In the genomic region with DNA sequence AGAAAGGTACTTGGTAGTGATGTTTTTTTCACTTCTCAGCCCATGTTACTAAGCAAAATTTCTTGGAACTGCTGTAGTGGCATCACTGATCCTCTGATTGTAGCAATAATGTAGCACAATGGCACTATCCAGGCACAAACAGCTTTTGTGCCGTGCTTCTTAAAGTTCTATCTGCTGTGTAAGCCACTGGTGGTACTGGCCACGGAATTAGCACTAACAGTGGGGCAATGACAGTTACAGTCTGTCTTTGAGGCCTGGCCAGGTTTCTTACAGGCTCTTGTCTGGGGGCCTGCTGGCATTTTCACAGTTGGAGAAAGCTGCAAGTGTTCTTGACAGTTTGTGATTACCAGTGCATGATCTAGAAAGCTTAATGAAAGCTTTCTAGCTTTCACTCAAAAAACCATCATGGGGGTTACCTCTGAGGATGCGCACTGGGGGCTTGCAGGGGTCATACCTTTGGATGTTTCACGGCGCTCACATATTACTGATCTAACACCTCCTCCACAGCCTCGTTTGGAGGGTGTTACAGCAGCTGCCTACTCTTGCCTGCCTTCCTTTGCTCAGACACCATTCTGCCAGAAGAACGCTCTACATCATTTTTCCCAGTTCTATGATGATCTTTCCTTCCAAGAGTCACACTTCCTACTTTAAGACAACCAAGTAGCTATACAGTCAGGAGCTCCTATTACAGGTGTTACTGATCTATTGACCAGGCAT, we compare ENCODE assay signal across 14 cellular contexts. TPM values are rescaled to one million over a fixed set of nuclear protein-coding genes. Genes with fewer than 3 reads are reported as not detected.
DNase-seq lines count a peak whose midpoint lies in the region; ATAC-seq and TF ChIP-seq lines count a peak whose summit lies in the region.
"Had no signal": no experiment of that assay in that cellular context is flagged by ENCODE, and none has a peak within 500 bp of the region (broad histone marks: within the 10 kb centered on the region; RNA-seq: fewer than 3 reads in every experiment).

No MANE protein-coding gene starts in this region.

- peaks cover 53% of the 10 kb centered on the region for H3K36me3 Mint-ChIP-seq in activated CD4-positive, alpha-beta T cell treated with anti-CD3 and anti-CD28 coated beads for 36 hours (ENCODE audit: low read depth)
- peaks cover 14% of the 10 kb centered on the region for H3K36me3 Mint-ChIP-seq in WTC11
- H3K36me3 Mint-ChIP-seq in type B pancreatic cell: no peaks in the 10 kb centered on the region

- peaks cover 0 to 12% (median 0%) of the 10 kb centered on the region in 45 donors for H3K27me3 ChIP-seq in dorsolateral prefrontal cortex

- no peak overlapping the region for H3K4me3 ChIP-seq in dorsolateral prefrontal cortex
- H3K4me3 ChIP-seq: thoracic aorta had no signal

- peak overlapping the region; percentile 91 for H3K27ac Mint-ChIP-seq in activated CD4-positive, alpha-beta T cell treated with anti-CD3 and anti-CD28 coated beads for 36 hours
- H3K27ac Mint-ChIP-seq in WTC11 (peak overlapping the region; percentile 19; the same call in 1 of the 2 replicates), type B pancreatic cell (no peak overlapping the region)
- H3K27ac Mint-ChIP-seq in stimulated activated naive CD8-positive, alpha-beta T cell treated with anti-CD3 and anti-CD28 coated beads, Interleukin-15, amount 100 ng/mL, for 72 hours: peak overlapping the region; percentile 67 to 96

- peak; percentile 45 for ATAC-seq in activated CD4-positive, alpha-beta T cell treated with anti-CD3 and anti-CD28 coated beads for 36 hours
- ATAC-seq in WTC11: no peak
- ATAC-seq in stimulated activated naive CD8-positive, alpha-beta T cell treated with anti-CD3 and anti-CD28 coated beads, Interleukin-15, amount 100 ng/mL, for 72 hours: peak; percentile 45
- no peak for ATAC-seq in GM18861 (IDR thresholded peaks at IDR 0.05; ENCODE audit: unreplicated experiment)
- no peak for ATAC-seq in HG02884 (IDR thresholded peaks at IDR 0.05; ENCODE audit: unreplicated experiment)

- no peaks in the 10 kb centered on the region for H3K27me3 Mint-ChIP-seq in activated CD4-positive, alpha-beta T cell treated with anti-CD3 and anti-CD28 coated beads for 36 hours
- H3K27me3 Mint-ChIP-seq in WTC11 (ENCODE audit: low read depth) (no peaks in the 10 kb centered on the region), type B pancreatic cell (no peaks in the 10 kb centered on the region)
- no peaks in the 10 kb centered on the region for H3K27me3 Mint-ChIP-seq in stimulated activated naive CD8-positive, alpha-beta T cell treated with anti-CD3 and anti-CD28 coated beads, Interleukin-15, amount 100 ng/mL, for 72 hours

- H3K9me3 Mint-ChIP-seq in activated CD4-positive, alpha-beta T cell treated with anti-CD3 and anti-CD28 coated beads for 36 hours (ENCODE audit: low read depth): no peaks in the 10 kb centered on the region
- H3K9me3 Mint-ChIP-seq in WTC11 (no peaks in the 10 kb centered on the region), type B pancreatic cell (no peaks in the 10 kb centered on the region)
- no peaks in the 10 kb centered on the region for H3K9me3 Mint-ChIP-seq in stimulated activated naive CD8-positive, alpha-beta T cell treated with anti-CD3 and anti-CD28 coated beads, Interleukin-15, amount 100 ng/mL, for 72 hours

- intact Hi-C loops in activated CD4-positive, alpha-beta T cell treated with anti-CD3 and anti-CD28 coated beads for 36 hours (cut with DNase I, micrococcal nuclease): loop anchor here (1.0 to 2.0 kb wide), 6 partner anchors 68 to 213 kb away; no protein-coding TSS in a partner anchor
- intact Hi-C loops in dorsolateral prefrontal cortex (cut with DNase I): loop anchor here (2.0 to 10.0 kb wide), 4 partner anchors 138 to 215 kb away; no protein-coding TSS in a partner anchor

- DNase-seq in activated CD4-positive, alpha-beta T cell treated with anti-CD3 and anti-CD28 coated beads for 36 hours: peak; percentile 41
- DNase-seq in activated CD4-positive, alpha-beta T cell treated with anti-CD3 and anti-CD28 coated beads, Interleukin-2, amount 50 U/mL, for 4 hours: no peak
- DNase-seq in WTC11 (ENCODE audit: low spot score): no peak
- peak in 4 of 10 donors; percentile 13 to 62 (median 46) for DNase-seq in dorsolateral prefrontal cortex
- peak; percentile 23 to 40 for DNase-seq in stimulated activated naive CD8-positive, alpha-beta T cell treated with anti-CD3 and anti-CD28 coated beads, Interleukin-15, amount 100 ng/mL, for 72 hours
- no peak for DNase-seq in type B pancreatic cell (ENCODE audit: extremely low spot score, unreplicated experiment)
- DNase-seq: activated effector memory CD4-positive, alpha-beta T cell treated with anti-CD3 and anti-CD28 coated beads, Interleukin-2, amount 50 U/mL, for 16 hours; cortex of kidney; NCI-H345; right cardiac atrium had no signal

- TF ChIP-seq CTCF in WTC11 (IDR thresholded peaks at IDR 0.05) (no peak), dorsolateral prefrontal cortex (IDR thresholded peaks at IDR 0.05 in 54 of 56, conservative IDR thresholded peaks at IDR 0.05 in 2 of 56; ENCODE audit: low read depth in 1 of 56, partially characterized antibody in 56 of 56) (no peak), type B pancreatic cell (conservative IDR thresholded peaks at IDR 0.05) (no peak)

- H3K27ac ChIP-seq in dorsolateral prefrontal cortex: peak overlapping the region in 43 of 59 donors; percentile 1 to 77 (median 38)
- H3K27ac ChIP-seq: thoracic aorta had no signal

- no peak overlapping the region for H3K4me3 Mint-ChIP-seq in activated CD4-positive, alpha-beta T cell treated with anti-CD3 and anti-CD28 coated beads for 36 hours
- H3K4me3 Mint-ChIP-seq in WTC11: no peak overlapping the region
- H3K4me3 Mint-ChIP-seq in stimulated activated naive CD8-positive, alpha-beta T cell treated with anti-CD3 and anti-CD28 coated beads, Interleukin-15, amount 100 ng/mL, for 72 hours: peak overlapping the region; percentile 49 to 62
- no peak overlapping the region for H3K4me3 Mint-ChIP-seq in type B pancreatic cell

- H3K4me1 Mint-ChIP-seq in activated CD4-positive, alpha-beta T cell treated with anti-CD3 and anti-CD28 coated beads for 36 hours: peaks cover 67% of the 10 kb centered on the region
- H3K4me1 Mint-ChIP-seq in WTC11: peaks cover 35% of the 10 kb centered on the region
- peaks cover 74% of the 10 kb centered on the region for H3K4me1 Mint-ChIP-seq in stimulated activated naive CD8-positive, alpha-beta T cell treated with anti-CD3 and anti-CD28 coated beads, Interleukin-15, amount 100 ng/mL, for 72 hours
- H3K4me1 Mint-ChIP-seq in type B pancreatic cell (ENCODE audit: unreplicated experiment): peaks cover 23% of the 10 kb centered on the region

- CTCF ChIA-PET in activated CD4-positive, alpha-beta T cell treated with anti-CD3 and anti-CD28 coated beads for 36 hours (lab: Charles Lee): interaction anchor here (0.6 to 9.2 kb wide), 28 partner anchors 10 to 271 kb away, joined by 3 to 140 read pairs (median 5); partner anchors contain the start of gene RIPOR2
- CTCF ChIA-PET in WTC11 (lab: Charles Lee): interaction anchor here (0.6 to 4.4 kb wide), 15 partner anchors 9 to 305 kb away, joined by 3 to 156 read pairs (median 12); partner anchors contain the start of gene RIPOR2

- POLR2A ChIA-PET in activated CD4-positive, alpha-beta T cell treated with anti-CD3 and anti-CD28 coated beads for 36 hours (lab: Charles Lee): interaction anchor here (0.7 to 2.1 kb wide), 5 partner anchors 53 to 161 kb away, joined by 3 to 7 read pairs (median 3); no protein-coding TSS in a partner anchor
- POLR2A ChIA-PET in WTC11 (lab: Charles Lee): no interaction called here

TF ChIP-seq in WTC11, 78 proteins besides CTCF, POLR2A, EP300 and RAD21 (continues in another document):
- TF ChIP-seq ERG (CRISPR knock-in tag; IDR thresholded peaks at IDR 0.05) (no peak), CBFB (CRISPR knock-in tag; IDR thresholded peaks at IDR 0.05; ENCODE audit: low read depth) (no peak), CDX4 (CRISPR knock-in tag; IDR thresholded peaks at IDR 0.05; ENCODE audit: borderline replicate concordance) (no peak), SMAD3 (CRISPR knock-in tag; IDR thresholded peaks at IDR 0.05; ENCODE audit: borderline replicate concordance) (no peak)

RNA-seq across cellular contexts. Expression of gene ARMH2, which starts 58.4 kb away (rescaled TPM):
- total RNA-seq in activated CD4-positive, alpha-beta T cell treated with anti-CD3 and anti-CD28 coated beads for 36 hours: not detected
- total RNA-seq in WTC11 (2021): not detected in 3 replicates
- 1 to 10 TPM in 2 of 120 experiments, under 1 TPM in 6, not detected in 112; 0.60 to 1.8 (median 0.81) TPM for total RNA-seq in dorsolateral prefrontal cortex
- total RNA-seq in type B pancreatic cell (ENCODE audit: low replicate concordance): not detected in 2 replicates
- total RNA-seq: LHCN-M2, right cardiac atrium, thoracic aorta had no signal

Comparison
In these comparisons a context has a peak if more than half of its experiments do, and no peak if none do; other contexts are left out.
1. DNase-seq: peak in activated CD4-positive, alpha-beta T cell treated with anti-CD3 and anti-CD28 coated beads for 36 hours (single experiment) and stimulated activated naive CD8-positive, alpha-beta T cell treated with anti-CD3 and anti-CD28 coated beads, Interleukin-15, amount 100 ng/mL, for 72 hours (2 of 2); none in activated CD4-positive, alpha-beta T cell treated with anti-CD3 and anti-CD28 coated beads, Interleukin-2, amount 50 U/mL, for 4 hours (0 of 2), WTC11 (single experiment) and type B pancreatic cell (single experiment).
2. ATAC-seq: peak in activated CD4-positive, alpha-beta T cell treated with anti-CD3 and anti-CD28 coated beads for 36 hours (single experiment) and stimulated activated naive CD8-positive, alpha-beta T cell treated with anti-CD3 and anti-CD28 coated beads, Interleukin-15, amount 100 ng/mL, for 72 hours (single experiment); none in WTC11 (single experiment), GM18861 (single experiment) and HG02884 (single experiment).
3. H3K4me3 Mint-ChIP-seq: peak in stimulated activated naive CD8-positive, alpha-beta T cell treated with anti-CD3 and anti-CD28 coated beads, Interleukin-15, amount 100 ng/mL, for 72 hours (2 of 2); none in activated CD4-positive, alpha-beta T cell treated with anti-CD3 and anti-CD28 coated beads for 36 hours (single experiment), WTC11 (single experiment) and type B pancreatic cell (single experiment).